23 cellular contexts compared by ENCODE assay signal in the genomic region with DNA sequence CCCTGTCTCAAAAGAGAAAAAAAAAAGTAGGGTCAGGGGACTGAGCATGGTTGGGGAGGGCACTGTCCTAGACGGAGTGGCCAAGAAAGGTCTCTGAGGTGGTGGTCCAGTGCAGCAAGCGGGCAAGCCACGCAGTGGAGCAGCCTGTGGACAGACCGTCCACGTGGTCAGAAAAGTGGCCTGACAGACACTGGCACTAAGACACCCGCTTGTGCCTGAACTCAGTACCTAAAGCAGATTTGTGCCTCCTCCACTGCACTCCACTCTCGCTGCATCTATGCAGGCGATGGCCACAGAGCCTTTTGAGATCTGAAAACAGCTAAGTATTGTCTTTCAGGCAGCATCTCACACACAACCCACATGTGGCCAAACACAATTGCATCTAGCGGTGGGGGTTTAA. TPM values are rescaled to one million over a fixed set of nuclear protein-coding genes. Genes with fewer than 3 reads are reported as not detected.
"Had no signal": no experiment of that assay in that cellular context is flagged by ENCODE, and none has a peak within 500 bp of the region (broad histone marks: within the 10 kb centered on the region; RNA-seq: fewer than 3 reads in every experiment).

No MANE protein-coding gene starts in this region.

- DNase-seq: activated CD4-positive, alpha-beta memory T cell treated with anti-CD3 and anti-CD28 coated beads for 36 hours; activated CD4-positive, alpha-beta T cell treated with anti-CD3 and anti-CD28 coated beads, Interleukin-2, amount 10 ng/mL, durations not matched to agents 7 days and 5 days; activated CD4-positive, CD25-positive, alpha-beta regulatory T cell; activated gamma-delta T cell; activated naive CD4-positive, alpha-beta T cell treated with anti-CD3 and anti-CD28 coated beads for 36 hours; brain microvascular endothelial cell; NCI-H1092 treated with DMSO at 0.1 percent for 48 hours; NCI-H1417 treated with DMSO at 0.1 percent for 48 hours; NCI-H1694; NCI-H2029; NCI-H2107; NCI-H446; NCI-H524; Peyer's patch; SHP77; T-helper 17 cell; T-helper 9 cell had no signal

- H3K27me3 ChIP-seq: Peyer's patch had no signal

- H3K9me3 ChIP-seq: Peyer's patch had no signal

- H3K36me3 ChIP-seq: brain microvascular endothelial cell, Peyer's patch, SJSA1 had no signal

- H3K27ac ChIP-seq: brain microvascular endothelial cell, KMS-11, Peyer's patch, SJSA1 had no signal

- H3K4me3 ChIP-seq: Peyer's patch, SJSA1 had no signal

- H3K4me1 ChIP-seq: Peyer's patch, SJSA1 had no signal

RNA-seq across cellular contexts. Expression of a gene that starts 8.8 kb away (rescaled TPM):
- total RNA-seq: activated CD4-positive, alpha-beta memory T cell treated with anti-CD3 and anti-CD28 coated beads for 36 hours; activated CD4-positive, alpha-beta T cell treated with anti-CD3 and anti-CD28 coated beads, Interleukin-2, amount 10 ng/mL, durations not matched to agents 7 days and 5 days; activated CD8-positive, alpha-beta memory T cell treated with anti-CD3 and anti-CD28 coated beads for 36 hours; activated naive CD4-positive, alpha-beta T cell treated with anti-CD3 and anti-CD28 coated beads for 36 hours; activated T-helper 1 cell treated with anti-CD3 and anti-CD28 coated beads, Interleukin-12 subunit alpha, Interleukin-12 subunit beta, Interleukin-2, Interleukin-4 antibody, amounts not matched to agents 30 ng/mL and 10 ng/mL and 1 ng/mL, durations not matched to agents 14 hours and 24 hours and 36 hours; HepG2; MCF 10A; Peyer's patch; SJSA1; T-helper 17 cell had no signal
- polyA plus RNA-seq: HepG2 had no signal

RNA-seq across cellular contexts. Expression of a gene that starts 10.7 kb away (rescaled TPM):
- total RNA-seq: activated CD4-positive, alpha-beta memory T cell treated with anti-CD3 and anti-CD28 coated beads for 36 hours; activated CD4-positive, alpha-beta T cell treated with anti-CD3 and anti-CD28 coated beads, Interleukin-2, amount 10 ng/mL, durations not matched to agents 7 days and 5 days; activated CD8-positive, alpha-beta memory T cell treated with anti-CD3 and anti-CD28 coated beads for 36 hours; activated naive CD4-positive, alpha-beta T cell treated with anti-CD3 and anti-CD28 coated beads for 36 hours; activated T-helper 1 cell treated with anti-CD3 and anti-CD28 coated beads, Interleukin-12 subunit alpha, Interleukin-12 subunit beta, Interleukin-2, Interleukin-4 antibody, amounts not matched to agents 30 ng/mL and 10 ng/mL and 1 ng/mL, durations not matched to agents 14 hours and 24 hours and 36 hours; HepG2; MCF 10A; Peyer's patch; SJSA1; T-helper 17 cell had no signal
- polyA plus RNA-seq: HepG2 had no signal

RNA-seq across cellular contexts. Expression of a gene that starts 32.1 kb away (rescaled TPM):
- total RNA-seq: activated CD4-positive, alpha-beta memory T cell treated with anti-CD3 and anti-CD28 coated beads for 36 hours; activated CD4-positive, alpha-beta T cell treated with anti-CD3 and anti-CD28 coated beads, Interleukin-2, amount 10 ng/mL, durations not matched to agents 7 days and 5 days; activated CD8-positive, alpha-beta memory T cell treated with anti-CD3 and anti-CD28 coated beads for 36 hours; activated naive CD4-positive, alpha-beta T cell treated with anti-CD3 and anti-CD28 coated beads for 36 hours; activated T-helper 1 cell treated with anti-CD3 and anti-CD28 coated beads, Interleukin-12 subunit alpha, Interleukin-12 subunit beta, Interleukin-2, Interleukin-4 antibody, amounts not matched to agents 30 ng/mL and 10 ng/mL and 1 ng/mL, durations not matched to agents 14 hours and 24 hours and 36 hours; HepG2; MCF 10A; Peyer's patch; SJSA1 had no signal
- polyA plus RNA-seq: HepG2 had no signal
